Comparison of ENCODE assay signal across 34 cellular contexts in the genomic region with DNA sequence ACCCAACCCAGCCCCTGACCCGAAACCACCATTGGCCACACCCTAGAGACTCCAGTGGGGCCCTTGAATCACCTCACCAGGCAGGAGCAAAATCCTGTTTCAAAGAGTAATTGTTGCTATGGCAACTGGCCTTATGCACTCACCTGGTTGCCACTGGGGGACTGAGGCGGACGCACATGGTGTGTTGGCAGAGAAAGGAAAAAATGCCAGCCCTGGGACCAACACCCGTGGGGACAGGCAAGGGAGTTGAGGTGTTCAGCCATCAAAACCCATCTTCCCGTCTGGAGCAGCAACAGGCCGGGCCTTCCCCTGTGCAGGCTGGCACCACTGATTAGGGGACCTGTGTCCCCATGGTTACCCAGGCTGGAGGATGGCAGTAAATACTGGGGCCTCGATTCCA.
DNase-seq lines count a peak whose midpoint lies in the region; ATAC-seq, FAIRE-seq and TF ChIP-seq lines count a peak whose summit lies in the region.
"Had no signal": no experiment of that assay in that cellular context is flagged by ENCODE, and none has a peak within 500 bp of the region (broad histone marks: within the 10 kb centered on the region; RNA-seq: fewer than 3 reads in every experiment).

No MANE protein-coding gene starts in this region.

- no peak overlapping the region for H3K4me3 ChIP-seq in K562
- H3K4me3 ChIP-seq: GM12878, prostate gland, right lobe of liver, SK-N-MC, transverse colon had no signal

- H2AFZ ChIP-seq in K562 (ENCODE audit: low read depth, low read length), result no peak overlapping the region

- no TSS peak for BruUV-seq in K562 (replicated peaks; lab: Mats Ljungman, UMichigan)

- TF ChIP-seq RAD21 in K562 (CRISPR knock-in tag; conservative IDR thresholded peaks at IDR 0.05 in 1 of 2, IDR thresholded peaks at IDR 0.05 in 1 of 2), result no peak

- H3K4me3 Mint-ChIP-seq in osteocyte (ENCODE audit: unreplicated experiment), result no peak overlapping the region
- H3K4me3 Mint-ChIP-seq: activated T-cell treated with anti-CD3 and anti-CD28 coated beads, Interleukin-2, amount 50 U/mL, for 4 hours; dendritic cell treated with granulocyte-macrophage colony-stimulating factor and Interleukin-4, amounts not matched to agents 40 ng/mL and 50 ng/mL, for 4 days; H9; mesothelial cell of epicardium had no signal

- no peak overlapping the region for H3K4me2 ChIP-seq in K562 (ENCODE audit: insufficient read depth, low read length)

- TF ChIP-seq CTCF in K562 (IDR thresholded peaks at IDR 0.05 in 2 of 3, conservative IDR thresholded peaks at IDR 0.05 in 1 of 3; ENCODE audit: insufficient read depth in 2 of 3, low read depth in 1 of 3, low read length in 3 of 3) (no peak), osteocyte (IDR thresholded peaks at IDR 0.05) (no peak)

- in situ Hi-C loops in K562 (cut with MboI), result loop anchor here (5.0 kb wide), 1 partner anchor 43 kb away; no protein-coding TSS in a partner anchor

- no peaks in the 10 kb centered on the region for H3K9me3 Mint-ChIP-seq in osteocyte (ENCODE audit: unreplicated experiment)
- H3K9me3 Mint-ChIP-seq: activated T-cell treated with anti-CD3 and anti-CD28 coated beads, Interleukin-2, amount 50 U/mL, for 4 hours; dendritic cell treated with granulocyte-macrophage colony-stimulating factor and Interleukin-4, amounts not matched to agents 40 ng/mL and 50 ng/mL, for 4 days; H9; mesothelial cell of epicardium had no signal

- peaks cover 11% of the 10 kb centered on the region for H3K4me1 Mint-ChIP-seq in osteocyte (ENCODE audit: unreplicated experiment)

- H3K27me3 Mint-ChIP-seq in osteocyte (ENCODE audit: unreplicated experiment), result no peaks in the 10 kb centered on the region

- no peaks in the 10 kb centered on the region; a peak in 2 of 5 replicates for H3K4me1 ChIP-seq in K562 (replicated peaks in 1 of 2; ENCODE audit: control insufficient read depth in 2 of 2, insufficient read depth in 2 of 2, low read length in 2 of 2)
- H3K4me1 ChIP-seq: prostate gland, right lobe of liver, transverse colon had no signal

- peaks cover 34 to 81% of the 10 kb centered on the region in 2 experiments for H3K27me3 ChIP-seq in K562 (ENCODE audit: control insufficient read depth in 2 of 2, insufficient read depth in 2 of 2, low read length in 2 of 2)
- H3K27me3 ChIP-seq: right lobe of liver, transverse colon had no signal

- CTCF ChIA-PET in K562 (lab: Yijun Ruan, JAX; ENCODE audit: low intra/inter-chr PET ratio), result no interaction called here

- no peak overlapping the region for H3K27ac Mint-ChIP-seq in osteocyte (ENCODE audit: unreplicated experiment)
- H3K27ac Mint-ChIP-seq: dendritic cell treated with granulocyte-macrophage colony-stimulating factor and Interleukin-4, amounts not matched to agents 40 ng/mL and 50 ng/mL, for 4 days; H9; mesothelial cell of epicardium had no signal

- no peaks in the 10 kb centered on the region for H3K36me3 ChIP-seq in K562 (ENCODE audit: control insufficient read depth, insufficient read depth, low read length)
- H3K36me3 ChIP-seq: prostate gland, right lobe of liver, transverse colon had no signal

- no peak for FAIRE-seq in K562 (lab: Jason Lieb, UNC)
- FAIRE-seq: GM12878, islet of Langerhans had no signal

- no peaks in the 10 kb centered on the region for H3K79me2 ChIP-seq in K562 (ENCODE audit: control insufficient read depth, insufficient read depth, low read length)

- WGBS in K562 (ENCODE audit: insufficient coverage, low coverage, missing lambda C conversion rate), result 1% methylated on average over 7 of the region's 7 CpGs

- H3K9me3 ChIP-seq in K562 (replicated peaks; ENCODE audit: control insufficient read depth, insufficient read depth, low read depth, low read length), result no peaks in the 10 kb centered on the region
- H3K9me3 ChIP-seq: prostate gland, right lobe of liver, transverse colon had no signal

- H3K27ac ChIP-seq in K562 (ENCODE audit: extremely low read depth, low read depth, low read length), result no peak overlapping the region
- H3K27ac ChIP-seq: C4-2B, prostate gland, right lobe of liver, SK-N-MC, transverse colon had no signal

- peak; percentile 15 for DNase-seq in DMS53 (lab: John Stamatoyannopoulos, UW)
- no peak for DNase-seq in DMS53 treated with DMSO at 0.1 percent for 48 hours (lab: John Stamatoyannopoulos, UW; ENCODE audit: unreplicated experiment)
- DNase-seq in COLO668 (lab: John Stamatoyannopoulos, UW; ENCODE audit: unreplicated experiment), result peak; percentile 31
- DNase-seq in K562 (ENCODE audit: extremely low read depth in 1 of 4, low spot score in 3 of 4), result no peak
- peak; percentile 67 for DNase-seq in osteocyte (ENCODE audit: extremely low spot score, unreplicated experiment)
- DNase-seq in stimulated activated CD4-positive, alpha-beta T cell treated with anti-CD3 and anti-CD28 coated beads, Interleukin-2, amount 100 ng/mL, for 48 hours, result no peak
- DNase-seq: 8988T; activated CD4-positive, alpha-beta T cell treated with anti-CD3 and anti-CD28 coated beads, Interleukin-2, amount 50 U/mL, for 1 hour; activated CD4-positive, CD25-positive, alpha-beta regulatory T cell; activated naive CD4-positive, alpha-beta T cell; activated T-cell treated with anti-CD3 and anti-CD28 coated beads, Interleukin-2, amount 50 U/mL, for 4 hours; Calu3; caudate nucleus; H9; KBM-7; left ventricle myocardium superior; NCI-H1092 treated with DMSO at 0.1 percent for 48 hours; NCI-H2107; NCI-H510A treated with DMSO at 0.1 percent for 48 hours; OCI-M1; stimulated activated CD4-positive, alpha-beta T cell treated with anti-CD3 and anti-CD28 coated beads, Interleukin-12 subunit alpha, Interleukin-12 subunit beta, amount 100 ng/mL, for 4 hours; stimulated activated CD4-positive, alpha-beta T cell treated with anti-CD3 and anti-CD28 coated beads, Interleukin-4, amount 100 ng/mL, for 4 hours; transverse colon had no signal

- TF ChIP-seq EP300 in K562 (IDR thresholded peaks at IDR 0.05; ENCODE audit: low read length), result no peak

- no peaks in the 10 kb centered on the region; the same call in 1 of the 2 replicates for H4K20me1 ChIP-seq in K562 (replicated peaks; ENCODE audit: control insufficient read depth, insufficient read depth, low read length)

- intact Hi-C loops in K562 (cut with micrococcal nuclease), result no loop called here

- ATAC-seq in K562, result no peak
- no peak for ATAC-seq in HG02852 (IDR thresholded peaks at IDR 0.05; ENCODE audit: unreplicated experiment)
- ATAC-seq in GM21515 (IDR thresholded peaks at IDR 0.05; ENCODE audit: unreplicated experiment), result no peak
- ATAC-seq: activated T-cell treated with anti-CD3 and anti-CD28 coated beads, Interleukin-2, amount 50 U/mL, for 4 hours; esophagus mucosa; GM12878; right lobe of liver had no signal

- H3K9me1 ChIP-seq in K562 (ENCODE audit: control insufficient read depth, insufficient read depth, low read length), result peaks cover 9% of the 10 kb centered on the region

- no peak overlapping the region for H3K9ac ChIP-seq in K562 (ENCODE audit: insufficient read depth in 1 of 2, low read depth in 2 of 2, low read length in 2 of 2)

- POLR2A ChIA-PET in K562 (lab: Yijun Ruan, JAX), result no interaction called here

- H3K36me3 Mint-ChIP-seq in osteocyte (ENCODE audit: unreplicated experiment), result no peaks in the 10 kb centered on the region
- H3K36me3 Mint-ChIP-seq: mesothelial cell of epicardium had no signal

- TF ChIP-seq POLR2A in K562 (conservative IDR thresholded peaks at IDR 0.05), result no peak

TF ChIP-seq in K562, 482 proteins besides CTCF, POLR2A, EP300 and RAD21:
- TF ChIP-seq SRSF3 (IDR thresholded peaks at IDR 0.05; ENCODE audit: insufficient read depth, low read length) (no peak), RFX1 (IDR thresholded peaks at IDR 0.05) (peak; percentile 58), BMI1 (IDR thresholded peaks at IDR 0.05; ENCODE audit: low read length) (no peak), NCOA4 (IDR thresholded peaks at IDR 0.05; ENCODE audit: partially characterized antibody) (no peak)

Comparison
In these comparisons a context has a peak if more than half of its experiments do, and no peak if none do; other contexts are left out.
1. DNase-seq: peak in DMS53 (single experiment), COLO668 (single experiment) and osteocyte (single experiment); none in DMS53 treated with DMSO at 0.1 percent for 48 hours (single experiment), K562 (0 of 4) and stimulated activated CD4-positive, alpha-beta T cell treated with anti-CD3 and anti-CD28 coated beads, Interleukin-2, amount 100 ng/mL, for 48 hours (0 of 2).